In genomic region chr20:10982692-10983091, GRCh38 we compare ENCODE assay signal across 9 cellular contexts.
DNase-seq lines count a peak whose midpoint lies in the region; ATAC-seq and TF ChIP-seq lines count a peak whose summit lies in the region.
"Had no signal": no experiment of that assay in that cellular context is flagged by ENCODE, and none has a peak within 500 bp of the region (broad histone marks: within the 10 kb centered on the region; RNA-seq: fewer than 3 reads in every experiment).

No MANE protein-coding gene starts in this region.

- TF ChIP-seq POLR2A in heart left ventricle (IDR thresholded peaks at IDR 0.05), result no peak

- H3K27ac ChIP-seq in VCaP, result 0 out of 2 replicates have a peak overlapping the region, but pooled peaks have one; percentile 9
- H3K27ac ChIP-seq in heart left ventricle, result peak overlapping the region in 11 of 12 donors; percentile 41 to 79 (median 66)
- no peak overlapping the region for H3K27ac ChIP-seq in parathyroid adenoma

- no peaks in the 10 kb centered on the region for H3K36me3 Mint-ChIP-seq in activated naive CD4-positive, alpha-beta T cell treated with anti-CD3 and anti-CD28 coated beads, Interleukin-2, amount 50 U/mL, for 72 hours
- H3K36me3 Mint-ChIP-seq: brain had no signal

- DNase-seq in GM03348 (ENCODE audit: low spot score), result peak; percentile 79
- peak; percentile 55 to 88 (median 73) for DNase-seq in heart left ventricle
- DNase-seq in activated effector memory CD4-positive, alpha-beta T cell treated with Interleukin-2 at 50 U/mL for 16 hours, result no peak
- DNase-seq in activated naive CD4-positive, alpha-beta T cell treated with anti-CD3 and anti-CD28 coated beads, Interleukin-2, amount 50 U/mL, for 72 hours (ENCODE audit: low spot score in 2 of 2), result no peak
- DNase-seq in SHP77 (lab: John Stamatoyannopoulos, UW), result no peak

- H3K27ac Mint-ChIP-seq in activated naive CD4-positive, alpha-beta T cell treated with anti-CD3 and anti-CD28 coated beads, Interleukin-2, amount 50 U/mL, for 72 hours, result no peak overlapping the region

- peak overlapping the region in 1 of 12 donors; percentile 14 for H3K4me3 ChIP-seq in heart left ventricle
- H3K4me3 ChIP-seq in parathyroid adenoma (ENCODE audit: low read depth, low read length), result no peak overlapping the region

- H3K9me3 ChIP-seq in heart left ventricle (no peaks in the 10 kb centered on the region), parathyroid adenoma (ENCODE audit: control insufficient read depth, low read length) (no peaks in the 10 kb centered on the region)

- H3K27me3 ChIP-seq in heart left ventricle (no peaks in the 10 kb centered on the region), parathyroid adenoma (ENCODE audit: control insufficient read depth, insufficient read depth, low read length) (no peaks in the 10 kb centered on the region)

- TF ChIP-seq CTCF in VCaP (conservative IDR thresholded peaks at IDR 0.05), result no peak
- no peak for TF ChIP-seq CTCF in heart left ventricle (IDR thresholded peaks at IDR 0.05)
- no peak for TF ChIP-seq CTCF in parathyroid adenoma (IDR thresholded peaks at IDR 0.05)

- intact Hi-C loops in heart left ventricle (cut with DNase I), result loop anchor here in 2 of 10 donors (5.0 to 10.0 kb wide), 3 partner anchors 85 to 310 kb away; partner anchors contain the start of gene JAG1 (in 2 of the 2)

- peak; percentile 97 to 99 (median 99) for ATAC-seq in heart left ventricle
- no peak for ATAC-seq in activated naive CD4-positive, alpha-beta T cell treated with anti-CD3 and anti-CD28 coated beads, Interleukin-2, amount 50 U/mL, for 72 hours
- ATAC-seq in HG02763 (IDR thresholded peaks at IDR 0.05; ENCODE audit: unreplicated experiment), result no peak

- H3K9me3 Mint-ChIP-seq in activated naive CD4-positive, alpha-beta T cell treated with anti-CD3 and anti-CD28 coated beads, Interleukin-2, amount 50 U/mL, for 72 hours, result peaks cover 0 to 5% of the 10 kb centered on the region in 2 donors
- H3K9me3 Mint-ChIP-seq: brain had no signal

- H3K36me3 ChIP-seq in heart left ventricle (no peaks in the 10 kb centered on the region), parathyroid adenoma (ENCODE audit: control insufficient read depth, insufficient read depth, low read length) (no peaks in the 10 kb centered on the region)

- no peak overlapping the region for H3K4me2 ChIP-seq in parathyroid adenoma (ENCODE audit: low read length)

- no peaks in the 10 kb centered on the region for H3K79me2 ChIP-seq in parathyroid adenoma

- no peak overlapping the region for H3K9ac ChIP-seq in parathyroid adenoma

- H2AFZ ChIP-seq in parathyroid adenoma, result peak overlapping the region; percentile 38

- 40 to 54% (median 43%) methylated on average over 6 of the region's 6 CpGs for WGBS in heart left ventricle, 4 donors

- H3K4me1 ChIP-seq in heart left ventricle (peaks cover 0 to 41% (median 16%) of the 10 kb centered on the region in 12 donors), parathyroid adenoma (no peaks in the 10 kb centered on the region)

Comparison
In these comparisons a context has a peak if more than half of its experiments do, and no peak if none do; other contexts are left out.
1. DNase-seq: peak in GM03348 (single experiment) and heart left ventricle (5 of 5); none in activated effector memory CD4-positive, alpha-beta T cell treated with Interleukin-2 at 50 U/mL for 16 hours (single experiment), activated naive CD4-positive, alpha-beta T cell treated with anti-CD3 and anti-CD28 coated beads, Interleukin-2, amount 50 U/mL, for 72 hours (0 of 2) and SHP77 (0 of 2).
2. ATAC-seq: peak in heart left ventricle (4 of 4); none in activated naive CD4-positive, alpha-beta T cell treated with anti-CD3 and anti-CD28 coated beads, Interleukin-2, amount 50 U/mL, for 72 hours (0 of 2) and HG02763 (single experiment).